Comparison of ENCODE assay signal across 1 cellular context in the genomic region with DNA sequence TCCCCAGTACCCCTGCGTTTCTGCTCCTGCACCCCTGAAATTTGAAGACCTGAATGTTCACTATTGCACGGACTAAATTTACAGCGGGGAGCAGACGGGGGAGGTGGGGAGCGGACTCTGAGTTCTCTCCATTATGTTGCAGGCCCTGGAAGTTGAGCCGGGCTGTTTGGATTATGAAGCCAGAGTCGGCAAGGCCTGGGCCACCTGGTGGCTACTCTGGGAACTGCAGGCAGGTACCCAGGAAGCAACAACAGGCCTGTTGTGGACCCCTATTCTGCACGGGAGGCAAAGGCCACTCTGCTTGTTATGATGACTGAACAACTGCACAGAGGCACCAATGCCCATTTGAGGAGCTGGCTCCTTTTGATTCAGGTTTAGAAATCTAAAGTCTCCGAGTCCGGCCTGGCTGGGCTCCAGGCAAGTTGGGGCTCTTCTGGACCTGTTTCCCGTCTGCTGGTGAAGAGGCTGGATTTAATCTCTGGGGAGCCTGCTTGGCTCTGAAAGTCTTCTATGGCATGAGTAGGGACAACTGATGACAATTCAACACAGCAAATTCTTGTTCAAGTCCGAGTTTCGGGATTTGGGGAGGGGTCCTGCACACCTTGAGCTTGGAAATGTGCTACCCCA.
TF ChIP-seq lines count a peak whose summit lies in the region.

No MANE protein-coding gene starts in this region.

TF ChIP-seq in IMR-90, 13 proteins besides CTCF, POLR2A, EP300 and RAD21:
- TF ChIP-seq MXI1 (IDR thresholded peaks at IDR 0.05; ENCODE audit: borderline replicate concordance, low read depth, low read length) (no peak), BHLHE40 (IDR thresholded peaks at IDR 0.05; ENCODE audit: low read depth, low read length) (no peak), SMC3 (IDR thresholded peaks at IDR 0.05; ENCODE audit: low read depth, low read length) (peak; percentile 69)
